ENCODE assay signal across 2 cellular contexts in the genomic region with DNA sequence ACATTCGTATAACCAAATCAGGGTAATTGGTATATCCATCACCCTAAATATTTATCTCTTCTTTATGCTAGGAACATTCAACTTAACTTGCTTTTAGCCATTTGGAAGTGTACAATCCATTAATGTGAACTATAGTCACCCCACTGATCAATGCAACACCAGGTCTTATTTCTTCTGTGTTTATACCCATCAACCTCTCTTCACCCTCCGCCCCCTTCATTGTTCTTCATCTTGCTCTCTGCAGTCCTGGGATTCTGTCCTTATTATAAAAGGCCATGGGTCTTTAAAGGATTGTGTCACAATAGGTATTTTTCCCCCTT.
TF ChIP-seq lines count a peak whose summit lies in the region.

No MANE protein-coding gene starts in this region.

TF ChIP-seq in liver, 16 proteins besides CTCF, POLR2A, EP300 and RAD21:
- TF ChIP-seq RXRA (IDR thresholded peaks at IDR 0.05) (no peak), NR2F2 (IDR thresholded peaks at IDR 0.05) (no peak), HNF4G (IDR thresholded peaks at IDR 0.05) (no peak), HNF4A (conservative IDR thresholded peaks at IDR 0.05) (no peak), MAX (IDR thresholded peaks at IDR 0.05) (no peak), TAF1 (conservative IDR thresholded peaks at IDR 0.05) (no peak)

TF ChIP-seq in HepG2, 621 proteins besides CTCF, POLR2A, EP300 and RAD21:
- TF ChIP-seq SALL2 (CRISPR knock-in tag; IDR thresholded peaks at IDR 0.05), result no peak
- TF ChIP-seq ZNF572 (CRISPR knock-in tag; IDR thresholded peaks at IDR 0.05), result no peak
- TF ChIP-seq NR1H2 (CRISPR knock-in tag; IDR thresholded peaks at IDR 0.05; ENCODE audit: borderline replicate concordance, low read depth), result no peak
- no peak for TF ChIP-seq NPAS2 (CRISPR knock-in tag; IDR thresholded peaks at IDR 0.05; ENCODE audit: borderline replicate concordance)
- no peak for TF ChIP-seq ZFP82 (CRISPR knock-in tag; IDR thresholded peaks at IDR 0.05; ENCODE audit: borderline replicate concordance)
- TF ChIP-seq, protein P1, sequence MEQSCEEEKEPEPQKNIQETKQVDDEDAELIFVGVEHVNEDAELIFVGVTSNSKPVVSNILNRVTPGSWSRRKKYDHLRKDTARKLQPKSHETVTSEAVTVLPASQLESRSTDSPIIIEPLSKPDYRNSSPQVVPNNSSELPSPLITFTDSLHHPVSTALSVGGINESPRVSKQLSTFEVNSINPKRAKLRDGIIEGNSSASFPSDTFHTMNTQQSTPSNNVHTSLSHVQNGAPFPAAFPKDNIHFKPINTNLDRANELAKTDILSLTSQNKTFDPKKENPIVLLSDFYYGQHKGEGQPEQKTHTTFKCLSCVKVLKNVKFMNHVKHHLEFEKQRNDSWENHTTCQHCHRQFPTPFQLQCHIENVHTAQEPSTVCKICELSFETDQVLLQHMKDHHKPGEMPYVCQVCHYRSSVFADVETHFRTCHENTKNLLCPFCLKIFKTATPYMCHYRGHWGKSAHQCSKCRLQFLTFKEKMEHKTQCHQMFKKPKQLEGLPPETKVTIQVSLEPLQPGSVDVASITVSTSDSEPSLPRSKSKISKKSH (CRISPR knock-in tag; IDR thresholded peaks at IDR 0.05; ENCODE audit: borderline replicate concordance), result no peak
- TF ChIP-seq KDM6A (CRISPR knock-in tag; IDR thresholded peaks at IDR 0.05; ENCODE audit: low read depth), result no peak
- TF ChIP-seq ZNF501 (CRISPR knock-in tag; IDR thresholded peaks at IDR 0.05), result no peak
- TF ChIP-seq MBNL3 (CRISPR knock-in tag; conservative IDR thresholded peaks at IDR 0.05), result no peak
- no peak for TF ChIP-seq ZNF644 (CRISPR knock-in tag; IDR thresholded peaks at IDR 0.05; ENCODE audit: low read depth)
- TF ChIP-seq, protein P2, sequence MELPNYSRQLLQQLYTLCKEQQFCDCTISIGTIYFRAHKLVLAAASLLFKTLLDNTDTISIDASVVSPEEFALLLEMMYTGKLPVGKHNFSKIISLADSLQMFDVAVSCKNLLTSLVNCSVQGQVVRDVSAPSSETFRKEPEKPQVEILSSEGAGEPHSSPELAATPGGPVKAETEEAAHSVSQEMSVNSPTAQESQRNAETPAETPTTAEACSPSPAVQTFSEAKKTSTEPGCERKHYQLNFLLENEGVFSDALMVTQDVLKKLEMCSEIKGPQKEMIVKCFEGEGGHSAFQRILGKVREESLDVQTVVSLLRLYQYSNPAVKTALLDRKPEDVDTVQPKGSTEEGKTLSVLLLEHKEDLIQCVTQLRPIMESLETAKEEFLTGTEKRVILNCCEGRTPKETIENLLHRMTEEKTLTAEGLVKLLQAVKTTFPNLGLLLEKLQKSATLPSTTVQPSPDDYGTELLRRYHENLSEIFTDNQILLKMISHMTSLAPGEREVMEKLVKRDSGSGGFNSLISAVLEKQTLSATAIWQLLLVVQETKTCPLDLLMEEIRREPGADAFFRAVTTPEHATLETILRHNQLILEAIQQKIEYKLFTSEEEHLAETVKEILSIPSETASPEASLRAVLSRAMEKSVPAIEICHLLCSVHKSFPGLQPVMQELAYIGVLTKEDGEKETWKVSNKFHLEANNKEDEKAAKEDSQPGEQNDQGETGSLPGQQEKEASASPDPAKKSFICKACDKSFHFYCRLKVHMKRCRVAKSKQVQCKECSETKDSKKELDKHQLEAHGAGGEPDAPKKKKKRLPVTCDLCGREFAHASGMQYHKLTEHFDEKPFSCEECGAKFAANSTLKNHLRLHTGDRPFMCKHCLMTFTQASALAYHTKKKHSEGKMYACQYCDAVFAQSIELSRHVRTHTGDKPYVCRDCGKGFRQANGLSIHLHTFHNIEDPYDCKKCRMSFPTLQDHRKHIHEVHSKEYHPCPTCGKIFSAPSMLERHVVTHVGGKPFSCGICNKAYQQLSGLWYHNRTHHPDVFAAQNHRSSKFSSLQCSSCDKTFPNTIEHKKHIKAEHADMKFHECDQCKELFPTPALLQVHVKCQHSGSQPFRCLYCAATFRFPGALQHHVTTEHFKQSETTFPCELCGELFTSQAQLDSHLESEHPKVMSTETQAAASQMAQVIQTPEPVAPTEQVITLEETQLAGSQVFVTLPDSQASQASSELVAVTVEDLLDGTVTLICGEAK (IDR thresholded peaks at IDR 0.05), result no peak
- TF ChIP-seq, protein P2 (CRISPR knock-in tag; IDR thresholded peaks at IDR 0.05), result no peak
- no peak for TF ChIP-seq CREM (IDR thresholded peaks at IDR 0.05)
- TF ChIP-seq CREM (CRISPR knock-in tag; IDR thresholded peaks at IDR 0.05), result no peak
- no peak for TF ChIP-seq NKX3-1 (CRISPR knock-in tag; IDR thresholded peaks at IDR 0.05)
- no peak for TF ChIP-seq KLF6 (CRISPR knock-in tag; IDR thresholded peaks at IDR 0.05)
TF ChIP-seq in HepG2: peak in this region for 0.
